9 cellular contexts compared by ENCODE assay signal in genomic region chr10:112981553-112981952, GRCh38. TPM values are rescaled to one million over a fixed set of nuclear protein-coding genes. Genes with fewer than 3 reads are reported as not detected.
DNase-seq lines count a peak whose midpoint lies in the region; ATAC-seq and TF ChIP-seq lines count a peak whose summit lies in the region.
"Had no signal": no experiment of that assay in that cellular context is flagged by ENCODE, and none has a peak within 500 bp of the region (broad histone marks: within the 10 kb centered on the region; RNA-seq: fewer than 3 reads in every experiment).

No MANE protein-coding gene starts in this region.

- no peak overlapping the region for H3K4me3 Mint-ChIP-seq in activated CD4-positive, alpha-beta T cell treated with anti-CD3 and anti-CD28 coated beads, Interleukin-2, amount 10 ng/mL, durations not matched to agents 24 days and 14 days

- peaks cover 9% of the 10 kb centered on the region for H3K4me1 Mint-ChIP-seq in activated CD4-positive, alpha-beta T cell treated with anti-CD3 and anti-CD28 coated beads, Interleukin-2, amount 10 ng/mL, durations not matched to agents 24 days and 14 days

- peaks cover 5% of the 10 kb centered on the region for H3K9me3 Mint-ChIP-seq in activated CD4-positive, alpha-beta T cell treated with anti-CD3 and anti-CD28 coated beads, Interleukin-2, amount 10 ng/mL, durations not matched to agents 24 days and 14 days

- CTCF ChIA-PET in PC-9 (lab: Charles Lee) = no interaction called here

- H3K27ac Mint-ChIP-seq in activated CD4-positive, alpha-beta T cell treated with anti-CD3 and anti-CD28 coated beads, Interleukin-2, amount 10 ng/mL, durations not matched to agents 24 days and 14 days = peak overlapping the region; percentile 52

- no peaks in the 10 kb centered on the region for H3K9me3 ChIP-seq in PC-9 (ENCODE audit: insufficient read depth, low read depth)

- H3K79me2 ChIP-seq in PC-9 (ENCODE audit: low read depth) = no peaks in the 10 kb centered on the region; the same call in 1 of the 2 replicates

- H4K20me1 ChIP-seq in PC-9 (ENCODE audit: insufficient read depth) = no peaks in the 10 kb centered on the region

- intact Hi-C loops in activated CD4-positive, alpha-beta T cell treated with anti-CD3 and anti-CD28 coated beads, Interleukin-2, amount 10 ng/mL, durations not matched to agents 24 days and 14 days (cut with micrococcal nuclease) = loop anchor here (5.0 kb wide), 1 partner anchor 449 kb away; no protein-coding TSS in a partner anchor
- intact Hi-C loops in PC-9 (cut with micrococcal nuclease; ENCODE audit: unreplicated experiment) = no loop called here

- H2AFZ ChIP-seq in PC-9 = no peak overlapping the region

- no peaks in the 10 kb centered on the region for H3K36me3 Mint-ChIP-seq in activated CD4-positive, alpha-beta T cell treated with anti-CD3 and anti-CD28 coated beads, Interleukin-2, amount 10 ng/mL, durations not matched to agents 24 days and 14 days (ENCODE audit: low read depth)

- H3K27ac ChIP-seq in PC-9 = no peak overlapping the region
- H3K27ac ChIP-seq: VCaP had no signal

- peak; percentile 67 for DNase-seq in activated CD4-positive, alpha-beta T cell treated with anti-CD3 and anti-CD28 coated beads, Interleukin-2, amount 10 ng/mL, durations not matched to agents 24 days and 14 days
- no peak for DNase-seq in activated CD4-positive, alpha-beta T cell treated with anti-CD3 and anti-CD28 coated beads for 1 hour
- DNase-seq in SW480 (ENCODE audit: low spot score) = peak; percentile 65
- DNase-seq in stimulated activated CD8-positive, alpha-beta memory T cell treated with anti-CD3 and anti-CD28 coated beads, Interleukin-2, amount 100 ng/mL, for 48 hours (ENCODE audit: low read depth in 2 of 2) = peak; percentile 2 to 13
- no peak for DNase-seq in NCI-H187 (lab: John Stamatoyannopoulos, UW)
- no peak for DNase-seq in PC-9
- no peak for DNase-seq in NCI-H187 treated with DMSO at 0.1 percent for 48 hours (lab: John Stamatoyannopoulos, UW)

- no peaks in the 10 kb centered on the region for H3K27me3 ChIP-seq in PC-9 (ENCODE audit: insufficient read depth, low read depth)

- no peaks in the 10 kb centered on the region for H3K36me3 ChIP-seq in PC-9 (ENCODE audit: low read depth)

- peak; percentile 97 for ATAC-seq in HG02938 (IDR thresholded peaks at IDR 0.05; ENCODE audit: unreplicated experiment)

- H3F3A ChIP-seq in PC-9 (ENCODE audit: insufficient read depth, low read depth) = no peaks in the 10 kb centered on the region

- POLR2A ChIA-PET in PC-9 (lab: Charles Lee; ENCODE audit: unreplicated experiment) = no interaction called here

- no peaks in the 10 kb centered on the region for H3K4me1 ChIP-seq in PC-9 (replicated peaks; ENCODE audit: insufficient read depth)

- no peak overlapping the region for H3K4me2 ChIP-seq in PC-9

- BruUV-seq in PC-9 (replicated peaks; lab: Mats Ljungman, UMichigan) = no TSS peak

- H3K9me2 ChIP-seq in PC-9 (ENCODE audit: insufficient read depth) = no peaks in the 10 kb centered on the region

- peaks cover 75% of the 10 kb centered on the region for H3K27me3 Mint-ChIP-seq in activated CD4-positive, alpha-beta T cell treated with anti-CD3 and anti-CD28 coated beads, Interleukin-2, amount 10 ng/mL, durations not matched to agents 24 days and 14 days

- no peak for TF ChIP-seq CTCF in PC-9 (conservative IDR thresholded peaks at IDR 0.05)

- no peak overlapping the region for H3K4me3 ChIP-seq in PC-9

RNA-seq across cellular contexts. Expression of gene TCF7L2, which starts 31.5 kb away (rescaled TPM):
- 0.21 and 0.43 TPM in 2 replicates for total RNA-seq in activated CD4-positive, alpha-beta T cell treated with anti-CD3 and anti-CD28 coated beads, Interleukin-2, amount 10 ng/mL, durations not matched to agents 24 days and 14 days
- total RNA-seq in PC-9 (2021) = 9.9 and 14.8 TPM in 2 replicates

Comparison
In these comparisons a context has a peak if more than half of its experiments do, and no peak if none do; other contexts are left out.
1. DNase-seq: peak in activated CD4-positive, alpha-beta T cell treated with anti-CD3 and anti-CD28 coated beads, Interleukin-2, amount 10 ng/mL, durations not matched to agents 24 days and 14 days (single experiment), SW480 (single experiment) and stimulated activated CD8-positive, alpha-beta memory T cell treated with anti-CD3 and anti-CD28 coated beads, Interleukin-2, amount 100 ng/mL, for 48 hours (2 of 2); none in activated CD4-positive, alpha-beta T cell treated with anti-CD3 and anti-CD28 coated beads for 1 hour (single experiment), NCI-H187 (0 of 2), PC-9 (0 of 2) and NCI-H187 treated with DMSO at 0.1 percent for 48 hours (single experiment).